8 cellular contexts compared by ENCODE assay signal in the genomic region with DNA sequence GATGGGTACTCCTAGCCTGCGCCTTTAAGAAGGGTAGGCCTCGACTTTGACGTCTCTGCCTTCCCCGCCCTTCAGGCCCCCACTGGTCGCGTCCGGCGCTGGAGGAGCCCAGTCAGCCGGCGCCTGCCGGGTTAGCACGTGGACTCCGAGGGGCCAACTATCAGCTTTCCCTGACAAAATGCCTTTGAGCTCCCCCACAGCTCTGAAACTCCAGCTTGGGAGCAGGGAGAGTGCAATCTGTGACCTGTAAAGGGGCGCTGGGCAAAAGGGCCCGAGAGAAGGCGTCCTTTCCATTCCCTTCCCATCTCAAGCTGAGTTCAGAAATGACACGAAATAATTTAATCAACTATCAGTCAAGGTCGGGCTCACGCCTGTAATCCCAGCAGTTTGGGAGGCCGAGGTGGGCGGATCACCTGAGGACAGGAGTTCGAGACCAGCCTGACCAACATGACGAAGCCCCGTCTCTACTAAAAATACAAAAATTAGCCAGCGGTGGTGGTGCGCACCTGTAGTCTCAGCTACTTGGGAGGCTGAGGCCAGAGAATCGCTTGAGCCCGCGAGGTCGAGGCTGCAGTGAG. TPM values are rescaled to one million over a fixed set of nuclear protein-coding genes. Genes with fewer than 3 reads are reported as not detected.
DNase-seq lines count a peak whose midpoint lies in the region; FAIRE-seq and TF ChIP-seq lines count a peak whose summit lies in the region.

No MANE protein-coding gene starts in this region.

- peak overlapping the region in 1 of 3 experiments; percentile 47; a peak in 2 of 7 replicates for H3K27ac Mint-ChIP-seq in H9

- H3K23ac ChIP-seq in H9 (ENCODE audit: insufficient read length, low read depth, low read length) = no peak overlapping the region

- H3K36me3 ChIP-seq in SJSA1 (peaks cover 22% of the 10 kb centered on the region), ovary (no peaks in the 10 kb centered on the region), testis (ENCODE audit: low read depth, missing control alignments) (no peaks in the 10 kb centered on the region)

- peaks cover 4% of the 10 kb centered on the region; the same call in 1 of the 2 replicates for H3K79me2 ChIP-seq in H9 (ENCODE audit: insufficient read depth, low read length)

- no peak for TF ChIP-seq EP300 in ovary (IDR thresholded peaks at IDR 0.05)

- H3K4me1 Mint-ChIP-seq in H9 = peaks cover 8 to 22% of the 10 kb centered on the region in 2 experiments

- no peak overlapping the region for H4K91ac ChIP-seq in H9 (ENCODE audit: insufficient read length, low read depth, low read length)

- H2BK12ac ChIP-seq in H9 (ENCODE audit: insufficient read length, low read depth, low read length) = no peak overlapping the region

- H3K27me3 Mint-ChIP-seq in H9 (ENCODE audit: low read depth) = peaks cover 19% of the 10 kb centered on the region

- H2BK20ac ChIP-seq in H9 (ENCODE audit: low read depth, low read length, poor library complexity, severe bottlenecking) = no peak overlapping the region

- peaks cover 13% of the 10 kb centered on the region for H3K23me2 ChIP-seq in H9 (ENCODE audit: insufficient read length, low read depth, low read length, poor library complexity, severe bottlenecking)

- TF ChIP-seq CTCF in H9 (conservative IDR thresholded peaks at IDR 0.05) = no peak
- peak in 1 of 3 donors; percentile 36 for TF ChIP-seq CTCF in ovary (IDR thresholded peaks at IDR 0.05)
- TF ChIP-seq CTCF in testis (IDR thresholded peaks at IDR 0.05) = peak in 2 of 3 experiments; percentile 9 to 47

- H3K4me3 Mint-ChIP-seq in H9 = peak overlapping the region in 1 of 2 experiments; percentile 59; a peak in 2 of 5 replicates

- intact Hi-C loops in ovary (cut with DNase I) = loop anchor here in 2 of 4 donors (5.0 to 10.0 kb wide), 2 partner anchors 105 to 262 kb away; a partner anchor contains a TSS
- intact Hi-C loops in testis (cut with DNase I; ENCODE audit: low total_unique reads) = no loop called here

- H3K79me1 ChIP-seq in H9 (ENCODE audit: insufficient read depth, low read depth, low read length, poor library complexity, severe bottlenecking) = peaks cover 4% of the 10 kb centered on the region

- H4K8ac ChIP-seq in H9 (replicated peaks; ENCODE audit: insufficient read length, low read depth, low read length) = no peak overlapping the region

- no peak overlapping the region for H2AFZ ChIP-seq in H9 (ENCODE audit: low read length)

- no peaks in the 10 kb centered on the region for H3K27me3 ChIP-seq in H9 (ENCODE audit: insufficient read depth, low read length)
- H3K27me3 ChIP-seq in SJSA1 (replicated peaks) = no peaks in the 10 kb centered on the region
- H3K27me3 ChIP-seq in ovary = no peaks in the 10 kb centered on the region
- H3K27me3 ChIP-seq in testis = no peaks in the 10 kb centered on the region

- H3K18ac ChIP-seq in H9 (ENCODE audit: insufficient read length, low read depth, low read length) = no peak overlapping the region

- no peak overlapping the region for H4K5ac ChIP-seq in H9 (ENCODE audit: insufficient read length, low read depth, low read length)

- H3K56ac ChIP-seq in H9 (ENCODE audit: insufficient read length, low read depth, low read length) = no peak overlapping the region

- H4K20me1 ChIP-seq in H9 (ENCODE audit: control insufficient read depth, insufficient read depth, insufficient read length) = no peaks in the 10 kb centered on the region

- H3K36me3 Mint-ChIP-seq in H9 (ENCODE audit: insufficient read depth in 1 of 3, low read depth in 3 of 3) = peaks cover 6 to 16% (median 7%) of the 10 kb centered on the region in 3 experiments; a peak in 6 of 7 replicates

- no peak overlapping the region for H2BK15ac ChIP-seq in H9 (ENCODE audit: low read depth, low read length)

- no peak overlapping the region for H3K14ac ChIP-seq in H9 (ENCODE audit: insufficient read depth, low read length)

- H2BK120ac ChIP-seq in H9 (ENCODE audit: low read depth, low read length, poor library complexity, severe bottlenecking) = no peak overlapping the region

- DNase-seq in DMS79 (lab: John Stamatoyannopoulos, UW) (peak; percentile 89), H9 (peak; percentile 99), NCI-H1048 (lab: John Stamatoyannopoulos, UW) (peak; percentile 90), SJSA1 (ENCODE audit: low read depth in 1 of 2, low spot score in 2 of 2) (peak; percentile 93 to 99), frontal cortex (ENCODE audit: low spot score in 2 of 2) (peak; percentile 94 to 98), ovary (peak; percentile 94 to 97 (median 96)), testis (peak; percentile 99)
- peak; percentile 68 to 90 (median 82) for DNase-seq in activated naive CD4-positive, alpha-beta T cell (lab: John Stamatoyannopoulos, UW)

- no peak overlapping the region for H3K9ac ChIP-seq in H9 (ENCODE audit: extremely low read depth, insufficient read length, low read length)

- no peak overlapping the region for H3T11ph ChIP-seq in H9 (ENCODE audit: low read length)

- no peak for FAIRE-seq in frontal cortex (lab: Jason Lieb, UNC)

- H3K27ac ChIP-seq in H9 (ENCODE audit: insufficient read length, low read depth, low read length) (no peak overlapping the region), SJSA1 (no peak overlapping the region), ovary (no peak overlapping the region), testis (peak overlapping the region in 1 of 2 donors; percentile 95)

- H3K9me3 ChIP-seq in H9 (ENCODE audit: control insufficient read depth, low read depth, low read length) (no peaks in the 10 kb centered on the region), SJSA1 (replicated peaks) (no peaks in the 10 kb centered on the region; the same call in 1 of the 2 replicates), ovary (no peaks in the 10 kb centered on the region), testis (no peaks in the 10 kb centered on the region)

- no peak for TF ChIP-seq POLR2A in ovary (IDR thresholded peaks at IDR 0.05)
- no peak for TF ChIP-seq POLR2A in testis (IDR thresholded peaks at IDR 0.05)

- no peak overlapping the region for H2BK5ac ChIP-seq in H9 (ENCODE audit: insufficient read length, low read length)

- no peaks in the 10 kb centered on the region for H3K9me3 Mint-ChIP-seq in H9

- H3K4me3 ChIP-seq in SJSA1 (0 out of 2 replicates have a peak overlapping the region, but pooled peaks have one; percentile 2), ovary (peak overlapping the region; percentile 15), testis (peak overlapping the region; percentile 94 to 99)

- peak overlapping the region; percentile 26 for H3K4me2 ChIP-seq in H9 (ENCODE audit: insufficient read depth, insufficient read length, low read length)

- no CpG with 5 or more reads among the region's 30 CpGs for WGBS in H9 (ENCODE audit: extremely low coverage, insufficient read length, low lambda C conversion rate)
- 17 to 20% (median 18%) methylated on average over 30 of the region's 30 CpGs for WGBS in ovary, 3 donors
- WGBS in testis, 2 donors = 20% methylated on average over 19 to 30 of the region's 30 CpGs

- no peak overlapping the region for H3K4ac ChIP-seq in H9 (ENCODE audit: low read depth, low read length)

- no peak overlapping the region for H2AK5ac ChIP-seq in H9 (ENCODE audit: insufficient read length, low read length)

- H3K4me1 ChIP-seq in H9 (ENCODE audit: insufficient read depth, low read length) (no peaks in the 10 kb centered on the region), SJSA1 (replicated peaks) (peaks cover 33% of the 10 kb centered on the region), ovary (ENCODE audit: insufficient read depth) (peaks cover 9% of the 10 kb centered on the region), testis (peaks cover 12% of the 10 kb centered on the region)

RNA-seq across cellular contexts. Expression of a gene that starts 2.3 kb away (rescaled TPM):
- 227 and 235 TPM in 2 replicates for total RNA-seq in H9 (2021)
- 129 and 159 TPM in 2 replicates for total RNA-seq in SJSA1 (2014; rRNA removed; shearing (Covaris generic))
- total RNA-seq in frontal cortex = 30.2 TPM
- total RNA-seq in ovary = 100 to 1,000 TPM in 1 of 7 donors, 10 to 100 TPM in 6; 47.7 to 111 (median 64.0) TPM
- 10 to 100 TPM; 15.9 to 46.1 TPM for polyA plus RNA-seq in ovary
- total RNA-seq in testis = 100 to 1,000 TPM; 131 to 176 TPM
- polyA plus RNA-seq in testis (ENCODE audit: insufficient read depth, low read depth, low replicate concordance) = 141 TPM

RNA-seq across cellular contexts. Expression of a gene that starts 18.1 kb away (rescaled TPM):
- total RNA-seq in H9 (2021) = 127 and 130 TPM in 2 replicates
- total RNA-seq in SJSA1 (2014; rRNA removed; shearing (Covaris generic)) = 190 and 246 TPM in 2 replicates
- total RNA-seq in frontal cortex = 44.0 TPM
- 100 to 1,000 TPM in 4 of 7 donors, 10 to 100 TPM in 3; 79.7 to 173 (median 112) TPM for total RNA-seq in ovary
- 10 to 100 TPM; 70.6 to 86.5 TPM for polyA plus RNA-seq in ovary
- total RNA-seq in testis = 100 to 1,000 TPM; 263 to 489 TPM
- polyA plus RNA-seq in testis (ENCODE audit: insufficient read depth, low read depth, low replicate concordance) = 161 TPM

RNA-seq across cellular contexts. Expression of a gene that starts 18.6 kb away (rescaled TPM):
- total RNA-seq in H9 (2021) (2.2 and 3.8 TPM in 2 replicates), frontal cortex (123 TPM), ovary (1 to 10 TPM in 3 of 7 donors, under 1 TPM in 4; 0.24 to 5.4 (median 0.69) TPM), testis (10 to 100 TPM; 14.6 to 53.1 TPM)
- not detected in 2 replicates for total RNA-seq in SJSA1 (2014; rRNA removed; shearing (Covaris generic))
- polyA plus RNA-seq in ovary (1 to 10 TPM; 1.9 to 2.1 TPM), testis (ENCODE audit: insufficient read depth, low read depth, low replicate concordance) (17.5 TPM)

RNA-seq across cellular contexts. Expression of a gene that starts 36.7 kb away (rescaled TPM):
- total RNA-seq in H9 (2021) (27.3 and 27.5 TPM in 2 replicates), frontal cortex (60.7 TPM), ovary (10 to 100 TPM in 6 of 7 donors, 1 to 10 TPM in 1; 8.5 to 23.7 (median 11.5) TPM), testis (1 to 10 TPM; 2.0 to 3.6 TPM)
- total RNA-seq in SJSA1 (2014; rRNA removed; shearing (Covaris generic)) = 6.9 and 8.6 TPM in 2 replicates
- polyA plus RNA-seq in ovary (1 to 10 TPM in 1 of 2 donors, under 1 TPM in 1; 0.17 to 3.6 TPM), testis (ENCODE audit: insufficient read depth, low read depth, low replicate concordance) (1.3 TPM)

RNA-seq across cellular contexts. Expression of a gene that starts 59.0 kb away (rescaled TPM):
- total RNA-seq in H9 (2021) = 0.13 TPM in 1 of 2 replicates, not detected in the other
- total RNA-seq in SJSA1 (2014; rRNA removed; shearing (Covaris generic)) = not detected in 2 replicates
- total RNA-seq in frontal cortex = 4.9 TPM
- total RNA-seq in ovary = 1 to 10 TPM in 1 of 7 donors, under 1 TPM in 3, not detected in 3; 0.08 to 3.2 (median 0.35) TPM
- not detected for polyA plus RNA-seq in ovary
- under 1 TPM; 0.37 to 0.71 TPM for total RNA-seq in testis
- 0.12 TPM for polyA plus RNA-seq in testis (ENCODE audit: insufficient read depth, low read depth, low replicate concordance)

Comparison
In these comparisons a context has a peak if more than half of its experiments do, and no peak if none do; other contexts are left out.
1. H3K4me3 ChIP-seq: peak in every context shown above with its lines; median percentile 96 in testis; 15 in ovary; 2 in SJSA1.